17 cellular contexts compared by ENCODE assay signal in genomic region chr4:183766140-183766539, GRCh38.
DNase-seq lines count a peak whose midpoint lies in the region; ATAC-seq and TF ChIP-seq lines count a peak whose summit lies in the region.
"Had no signal": no experiment of that assay in that cellular context is flagged by ENCODE, and none has a peak within 500 bp of the region (broad histone marks: within the 10 kb centered on the region; RNA-seq: fewer than 3 reads in every experiment).

No MANE protein-coding gene starts in this region.

- H3K23ac ChIP-seq in H9 (ENCODE audit: insufficient read length, low read depth, low read length), result no peak overlapping the region

- no peaks in the 10 kb centered on the region for H3K9me3 ChIP-seq in H9 (ENCODE audit: control insufficient read depth, low read depth, low read length)
- no peaks in the 10 kb centered on the region for H3K9me3 ChIP-seq in esophagus squamous epithelium
- H3K9me3 ChIP-seq in neuron (ENCODE audit: low read length), result no peaks in the 10 kb centered on the region
- no peaks in the 10 kb centered on the region for H3K9me3 ChIP-seq in suprapubic skin
- H3K9me3 ChIP-seq in adrenal gland (replicated peaks in 1 of 3), result no peaks in the 10 kb centered on the region

- H3K27me3 Mint-ChIP-seq in H9 (ENCODE audit: low read depth), result no peaks in the 10 kb centered on the region; the same call in 1 of the 2 replicates
- H3K27me3 Mint-ChIP-seq in naive thymus-derived CD8-positive, alpha-beta T cell, result peaks cover 0 to 15% (median 4%) of the 10 kb centered on the region in 5 donors
- H3K27me3 Mint-ChIP-seq in activated CD4-positive, alpha-beta T cell treated with anti-CD3 and anti-CD28 coated beads for 36 hours, result peaks cover 7% of the 10 kb centered on the region

- no peak overlapping the region for H2BK5ac ChIP-seq in H9 (ENCODE audit: insufficient read length, low read length)

- no peak overlapping the region for H4K8ac ChIP-seq in H9 (replicated peaks; ENCODE audit: insufficient read length, low read depth, low read length)

- no peak overlapping the region for H2BK12ac ChIP-seq in H9 (ENCODE audit: insufficient read length, low read depth, low read length)

- no peak overlapping the region for H2AK5ac ChIP-seq in H9 (ENCODE audit: insufficient read length, low read length)

- H3K9me3 Mint-ChIP-seq in H9, result no peaks in the 10 kb centered on the region; a peak in 1 of 5 replicates
- H3K9me3 Mint-ChIP-seq in naive thymus-derived CD8-positive, alpha-beta T cell, result no peaks in the 10 kb centered on the region
- H3K9me3 Mint-ChIP-seq in activated CD4-positive, alpha-beta T cell treated with anti-CD3 and anti-CD28 coated beads for 36 hours (ENCODE audit: low read depth), result no peaks in the 10 kb centered on the region
- H3K9me3 Mint-ChIP-seq: CD4-positive, alpha-beta T cell had no signal

- H3K79me1 ChIP-seq in H9 (ENCODE audit: insufficient read depth, low read depth, low read length, poor library complexity, severe bottlenecking), result no peaks in the 10 kb centered on the region

- H2BK120ac ChIP-seq in H9 (ENCODE audit: low read depth, low read length, poor library complexity, severe bottlenecking), result no peak overlapping the region

- no peak overlapping the region for H3K27ac ChIP-seq in H9 (ENCODE audit: insufficient read length, low read depth, low read length)
- H3K27ac ChIP-seq in esophagus squamous epithelium, result peak overlapping the region; percentile 72 to 89 (median 82)
- peak overlapping the region; percentile 3 for H3K27ac ChIP-seq in suprapubic skin
- H3K27ac ChIP-seq in adrenal gland, result peak overlapping the region in 2 of 5 donors; percentile 8 to 73
- H3K27ac ChIP-seq: KMS-11 had no signal

- peak overlapping the region in 1 of 3 experiments; percentile 59; a peak in 1 of 7 replicates for H3K27ac Mint-ChIP-seq in H9
- H3K27ac Mint-ChIP-seq in naive thymus-derived CD8-positive, alpha-beta T cell, result no peak overlapping the region
- H3K27ac Mint-ChIP-seq in activated CD4-positive, alpha-beta T cell treated with anti-CD3 and anti-CD28 coated beads for 36 hours, result no peak overlapping the region
- H3K27ac Mint-ChIP-seq: CD4-positive, alpha-beta T cell had no signal

- H3K4me1 ChIP-seq in H9 (ENCODE audit: insufficient read depth, low read length) (no peaks in the 10 kb centered on the region), esophagus squamous epithelium (peaks cover 0 to 49% (median 19%) of the 10 kb centered on the region in 3 donors), neuron (ENCODE audit: insufficient read depth, low read length) (peaks cover 6% of the 10 kb centered on the region), suprapubic skin (no peaks in the 10 kb centered on the region), adrenal gland (replicated peaks in 1 of 2) (no peaks in the 10 kb centered on the region)

- H3K79me2 ChIP-seq in H9 (ENCODE audit: insufficient read depth, low read length), result no peaks in the 10 kb centered on the region

- TF ChIP-seq POLR2A in esophagus squamous epithelium (IDR thresholded peaks at IDR 0.05) (no peak), suprapubic skin (IDR thresholded peaks at IDR 0.05) (no peak), adrenal gland (IDR thresholded peaks at IDR 0.05) (no peak)

- peak overlapping the region; percentile 61 for H3K18ac ChIP-seq in H9 (ENCODE audit: insufficient read length, low read depth, low read length)

- ATAC-seq in naive thymus-derived CD8-positive, alpha-beta T cell, result no peak
- no peak for ATAC-seq in activated CD4-positive, alpha-beta T cell treated with anti-CD3 and anti-CD28 coated beads for 36 hours
- ATAC-seq: GM12878 had no signal

- no peak overlapping the region for H4K5ac ChIP-seq in H9 (ENCODE audit: insufficient read length, low read depth, low read length)

- WGBS in H9 (ENCODE audit: extremely low coverage, insufficient read length, low lambda C conversion rate), result no CpG with 5 or more reads among the region's 12 CpGs
- 85 to 88% methylated on average over 12 of the region's 12 CpGs for WGBS in esophagus squamous epithelium, 2 donors
- WGBS in suprapubic skin, result 84% methylated on average over 12 of the region's 12 CpGs
- 69 to 86% (median 80%) methylated on average over 12 of the region's 12 CpGs for WGBS in adrenal gland, 4 donors

- TF ChIP-seq EP300 in suprapubic skin (IDR thresholded peaks at IDR 0.05), result no peak

- H3K4me2 ChIP-seq in H9 (ENCODE audit: insufficient read depth, insufficient read length, low read length), result no peak overlapping the region
- H3K4me2 ChIP-seq: KMS-11 had no signal

- peaks cover 10 to 16% of the 10 kb centered on the region in 2 experiments for H3K4me1 Mint-ChIP-seq in H9
- H3K4me1 Mint-ChIP-seq in naive thymus-derived CD8-positive, alpha-beta T cell, result peaks cover 0 to 3% (median under 1%) of the 10 kb centered on the region in 4 donors
- no peaks in the 10 kb centered on the region for H3K4me1 Mint-ChIP-seq in activated CD4-positive, alpha-beta T cell treated with anti-CD3 and anti-CD28 coated beads for 36 hours

- H3K23me2 ChIP-seq in H9 (ENCODE audit: insufficient read length, low read depth, low read length, poor library complexity, severe bottlenecking), result no peaks in the 10 kb centered on the region

- H3K9ac ChIP-seq in H9 (ENCODE audit: extremely low read depth, insufficient read length, low read length), result no peak overlapping the region
- H3K9ac ChIP-seq: KMS-11 had no signal

- H3K36me3 Mint-ChIP-seq in H9 (ENCODE audit: insufficient read depth in 1 of 3, low read depth in 3 of 3), result no peaks in the 10 kb centered on the region
- no peaks in the 10 kb centered on the region for H3K36me3 Mint-ChIP-seq in naive thymus-derived CD8-positive, alpha-beta T cell
- H3K36me3 Mint-ChIP-seq in activated CD4-positive, alpha-beta T cell treated with anti-CD3 and anti-CD28 coated beads for 36 hours (ENCODE audit: low read depth), result no peaks in the 10 kb centered on the region

- H3K14ac ChIP-seq in H9 (ENCODE audit: insufficient read depth, low read length), result peak overlapping the region; percentile 11; the same call in 1 of the 2 replicates

- CTCF ChIA-PET in activated CD4-positive, alpha-beta T cell treated with anti-CD3 and anti-CD28 coated beads for 36 hours (lab: Charles Lee), result no interaction called here

- no peak overlapping the region for H4K91ac ChIP-seq in H9 (ENCODE audit: insufficient read length, low read depth, low read length)

- intact Hi-C loops in esophagus squamous epithelium (cut with DNase I) (no loop called here), adrenal gland (cut with DNase I) (no loop called here)
- intact Hi-C loops in activated CD4-positive, alpha-beta T cell treated with anti-CD3 and anti-CD28 coated beads for 36 hours (cut with DNase I, micrococcal nuclease), result no loop called here

- H3K4me3 ChIP-seq in esophagus squamous epithelium, result no peak overlapping the region
- H3K4me3 ChIP-seq in neuron (ENCODE audit: low read length), result no peak overlapping the region
- no peak overlapping the region for H3K4me3 ChIP-seq in suprapubic skin
- H3K4me3 ChIP-seq in adrenal gland, result no peak overlapping the region
- H3K4me3 ChIP-seq: GM12878 had no signal

- H2BK20ac ChIP-seq in H9 (ENCODE audit: low read depth, low read length, poor library complexity, severe bottlenecking), result no peak overlapping the region

- H2BK15ac ChIP-seq in H9 (ENCODE audit: low read depth, low read length), result no peak overlapping the region

- no peak for DNase-seq in H9
- no peak for DNase-seq in esophagus squamous epithelium (lab: John Stamatoyannopoulos, UW)
- DNase-seq in suprapubic skin (ENCODE audit: low spot score in 2 of 2), result no peak
- DNase-seq in adrenal gland, result no peak
- DNase-seq in naive thymus-derived CD8-positive, alpha-beta T cell, result no peak
- no peak for DNase-seq in activated CD4-positive, alpha-beta T cell treated with anti-CD3 and anti-CD28 coated beads for 36 hours
- DNase-seq: AML-193; Calu3; CD4-positive, alpha-beta T cell; NCI-H1105; NCI-H1694 treated with DMSO at 0.1 percent for 48 hours; NCI-H2171; NCI-H510A; NCI-H82 had no signal

- H2AFZ ChIP-seq in H9 (ENCODE audit: low read length) (no peak overlapping the region), neuron (ENCODE audit: low read depth, low read length) (peak overlapping the region; percentile 26)

- POLR2A ChIA-PET in naive thymus-derived CD8-positive, alpha-beta T cell (lab: Charles Lee), result interaction anchor here (0.7 kb wide), 1 partner anchor 28 kb away, joined by 3 read pairs; no protein-coding TSS in a partner anchor
- POLR2A ChIA-PET in activated CD4-positive, alpha-beta T cell treated with anti-CD3 and anti-CD28 coated beads for 36 hours (lab: Charles Lee), result no interaction called here

- no peak overlapping the region for H3K4me3 Mint-ChIP-seq in H9
- no peak overlapping the region for H3K4me3 Mint-ChIP-seq in naive thymus-derived CD8-positive, alpha-beta T cell
- no peak overlapping the region for H3K4me3 Mint-ChIP-seq in activated CD4-positive, alpha-beta T cell treated with anti-CD3 and anti-CD28 coated beads for 36 hours
- H3K4me3 Mint-ChIP-seq: CD4-positive, alpha-beta T cell had no signal

- H3K36me3 ChIP-seq in esophagus squamous epithelium, result no peaks in the 10 kb centered on the region
- H3K36me3 ChIP-seq in neuron (ENCODE audit: insufficient read depth, low read length), result no peaks in the 10 kb centered on the region
- H3K36me3 ChIP-seq in suprapubic skin, result no peaks in the 10 kb centered on the region
- H3K36me3 ChIP-seq in adrenal gland (replicated peaks in 1 of 2), result no peaks in the 10 kb centered on the region

- TF ChIP-seq CTCF in H9 (conservative IDR thresholded peaks at IDR 0.05), result no peak
- TF ChIP-seq CTCF in esophagus squamous epithelium (IDR thresholded peaks at IDR 0.05), result no peak
- TF ChIP-seq CTCF in suprapubic skin (IDR thresholded peaks at IDR 0.05), result no peak
- TF ChIP-seq CTCF in adrenal gland (IDR thresholded peaks at IDR 0.05), result no peak

- no peaks in the 10 kb centered on the region for H3K27me3 ChIP-seq in H9 (ENCODE audit: insufficient read depth, low read length)
- no peaks in the 10 kb centered on the region for H3K27me3 ChIP-seq in esophagus squamous epithelium
- H3K27me3 ChIP-seq in neuron (ENCODE audit: insufficient read depth, low read length), result no peaks in the 10 kb centered on the region
- H3K27me3 ChIP-seq in suprapubic skin, result no peaks in the 10 kb centered on the region
- no peaks in the 10 kb centered on the region for H3K27me3 ChIP-seq in adrenal gland

- H4K20me1 ChIP-seq in H9 (ENCODE audit: control insufficient read depth, insufficient read depth, insufficient read length), result no peaks in the 10 kb centered on the region

- H3T11ph ChIP-seq in H9 (ENCODE audit: low read length), result no peak overlapping the region

- no peak overlapping the region for H3K4ac ChIP-seq in H9 (ENCODE audit: low read depth, low read length)

- no peak overlapping the region for H3K56ac ChIP-seq in H9 (ENCODE audit: insufficient read length, low read depth, low read length)
